Comparison of ENCODE assay signal across 8 cellular contexts in the genomic region with DNA sequence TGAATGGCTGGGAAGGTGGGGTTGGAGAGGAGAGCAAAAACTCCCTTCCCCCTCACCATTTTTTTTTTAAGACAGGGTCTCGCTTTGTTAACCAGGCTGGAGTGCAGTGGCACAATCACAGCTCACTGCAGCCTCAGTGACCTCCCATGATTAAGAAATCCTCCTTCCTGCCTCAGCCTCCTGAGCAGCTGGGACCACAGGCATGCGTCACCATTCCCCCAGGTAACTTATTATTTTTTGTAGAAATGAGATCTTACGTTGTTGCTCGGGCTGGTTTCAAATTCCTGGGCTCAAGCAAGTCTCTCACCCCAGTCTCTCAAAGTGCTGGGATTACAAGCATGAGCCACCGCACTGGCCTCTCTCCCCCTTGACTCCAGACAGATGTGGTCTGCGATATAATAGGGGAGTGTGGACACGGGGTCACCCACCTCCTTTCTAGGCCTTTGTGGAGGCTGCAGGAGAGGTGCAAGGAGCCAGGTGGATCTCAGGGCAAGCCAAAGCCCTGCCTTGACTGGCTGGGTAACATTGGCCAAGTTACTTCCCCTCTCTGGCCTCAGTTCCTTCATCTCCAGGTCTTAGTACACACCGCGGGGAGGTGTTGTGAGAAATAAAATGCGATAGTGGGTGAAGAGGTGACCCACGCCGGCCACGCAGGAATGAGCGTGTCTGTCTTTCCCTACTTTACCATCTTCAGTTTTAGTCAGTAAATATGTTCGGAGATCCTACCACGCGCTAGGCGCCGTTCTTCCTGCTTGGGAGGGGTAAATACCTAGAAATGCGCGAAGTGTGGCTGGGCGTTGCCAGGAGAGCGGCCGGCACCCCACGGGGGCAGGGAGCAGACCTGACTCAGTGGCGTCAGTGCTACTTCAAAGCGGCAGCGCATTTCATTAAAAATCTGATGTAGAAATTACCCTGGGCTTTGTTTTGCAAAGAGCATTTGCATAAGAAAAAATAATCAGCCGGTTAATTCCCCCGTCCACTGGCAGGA. TPM values are rescaled to one million over a fixed set of nuclear protein-coding genes. Genes with fewer than 3 reads are reported as not detected.
A peak's percentile ranks its signal among the peaks of the same experiment; 100 is the strongest.
DNase-seq lines count a peak whose midpoint lies in the region; ATAC-seq and TF ChIP-seq lines count a peak whose summit lies in the region.

No MANE protein-coding gene starts in this region.

- H3K4me3 ChIP-seq in DOHH2 (ENCODE audit: low read length): peak overlapping the region; percentile 65
- H3K4me3 ChIP-seq in SU-DHL-6 (ENCODE audit: insufficient read depth, low read length, poor library complexity, severe bottlenecking): no peak overlapping the region
- H3K4me3 ChIP-seq in fibroblast of lung (replicated peaks in 1 of 4; ENCODE audit: control extremely low read depth in 1 of 4, insufficient read depth in 1 of 4, low read depth in 3 of 4, low read length in 4 of 4): peak overlapping the region in 3 of 4 experiments; percentile 14 to 60 (median 42)

- H3K27ac ChIP-seq in DOHH2 (ENCODE audit: low read depth, low read length) (no peak overlapping the region), SU-DHL-6 (ENCODE audit: low read depth, low read length) (no peak overlapping the region), fibroblast of lung (ENCODE audit: insufficient read depth, low read length) (no peak overlapping the region)

- H3K4me1 ChIP-seq in DOHH2 (ENCODE audit: control insufficient read depth, low read length) (peaks cover 18% of the 10 kb centered on the region), fibroblast of lung (ENCODE audit: control insufficient read depth, extremely low read depth, insufficient read depth, low read length) (no peaks in the 10 kb centered on the region)

- H3K4me1 Mint-ChIP-seq in osteocyte (ENCODE audit: unreplicated experiment): peaks cover 28% of the 10 kb centered on the region

- H3K79me2 ChIP-seq in DOHH2 (ENCODE audit: control insufficient read depth, low read length) (no peaks in the 10 kb centered on the region), SU-DHL-6 (ENCODE audit: insufficient read depth, low read length) (no peaks in the 10 kb centered on the region), fibroblast of lung (ENCODE audit: control insufficient read depth, insufficient read depth, low read length) (no peaks in the 10 kb centered on the region)

- H2AFZ ChIP-seq in SU-DHL-6 (ENCODE audit: low read depth, low read length, severe bottlenecking) (no peak overlapping the region), fibroblast of lung (ENCODE audit: low read length) (no peak overlapping the region)

- no peaks in the 10 kb centered on the region for H3F3A ChIP-seq in DOHH2 (ENCODE audit: control insufficient read depth, insufficient read depth)
- H3F3A ChIP-seq in SU-DHL-6 (ENCODE audit: insufficient read depth): no peaks in the 10 kb centered on the region

- H3K9me2 ChIP-seq in DOHH2 (replicated peaks; ENCODE audit: control insufficient read depth, low read length): no peaks in the 10 kb centered on the region
- no peaks in the 10 kb centered on the region for H3K9me2 ChIP-seq in SU-DHL-6 (replicated peaks; ENCODE audit: insufficient read depth, low read length)

- peak overlapping the region; percentile 88 for H3K4me2 ChIP-seq in DOHH2 (ENCODE audit: low read length)
- H3K4me2 ChIP-seq in SU-DHL-6 (ENCODE audit: low read depth, low read length, poor library complexity, severe bottlenecking): peak overlapping the region; percentile 46
- H3K4me2 ChIP-seq in fibroblast of lung (ENCODE audit: extremely low read depth, insufficient read depth, low read length): no peak overlapping the region

- DNase-seq in fibroblast of lung (ENCODE audit: low read depth in 2 of 2) (peak in 1 of 2 donors; percentile 16), osteocyte (ENCODE audit: extremely low spot score, unreplicated experiment) (no peak), HT-29 (ENCODE audit: low spot score) (no peak)

- no peak for ATAC-seq in GM19397 (IDR thresholded peaks at IDR 0.05; ENCODE audit: unreplicated experiment)
- no peak for ATAC-seq in GM21360 (IDR thresholded peaks at IDR 0.05; ENCODE audit: unreplicated experiment)
- ATAC-seq in GM21515 (IDR thresholded peaks at IDR 0.05; ENCODE audit: unreplicated experiment): no peak

- peak overlapping the region; percentile 76 for H3K4me3 Mint-ChIP-seq in osteocyte (ENCODE audit: unreplicated experiment)

- H3K9ac ChIP-seq in SU-DHL-6 (ENCODE audit: low read length) (no peak overlapping the region), fibroblast of lung (ENCODE audit: insufficient read depth, low read length) (no peak overlapping the region)

- H3K9me3 Mint-ChIP-seq in osteocyte (ENCODE audit: unreplicated experiment): no peaks in the 10 kb centered on the region

- TF ChIP-seq CTCF in DOHH2 (IDR thresholded peaks at IDR 0.05; ENCODE audit: low read depth, low read length, poor library complexity, severe bottlenecking) (no peak), SU-DHL-6 (IDR thresholded peaks at IDR 0.05; ENCODE audit: insufficient read depth, low read length, poor library complexity, severe bottlenecking) (no peak), fibroblast of lung (conservative IDR thresholded peaks at IDR 0.05 in 1 of 2, IDR thresholded peaks at IDR 0.05 in 1 of 2; ENCODE audit: low read depth in 1 of 2, low read length in 2 of 2) (no peak), osteocyte (IDR thresholded peaks at IDR 0.05) (no peak)

- H3K36me3 Mint-ChIP-seq in osteocyte (ENCODE audit: unreplicated experiment): no peaks in the 10 kb centered on the region

- H3K27me3 Mint-ChIP-seq in osteocyte (ENCODE audit: unreplicated experiment): no peaks in the 10 kb centered on the region

- H4K20me1 ChIP-seq in DOHH2 (ENCODE audit: control insufficient read depth, insufficient read depth, low read depth, low read length): no peaks in the 10 kb centered on the region
- H4K20me1 ChIP-seq in SU-DHL-6 (ENCODE audit: low read depth, low read length): no peaks in the 10 kb centered on the region
- H4K20me1 ChIP-seq in fibroblast of lung (ENCODE audit: control insufficient read depth, extremely low read depth, insufficient read depth, low read length): no peaks in the 10 kb centered on the region

- H3K27ac Mint-ChIP-seq in osteocyte (ENCODE audit: unreplicated experiment): peak overlapping the region; percentile 58

- H3K36me3 ChIP-seq in DOHH2 (ENCODE audit: control insufficient read depth, low read length) (no peaks in the 10 kb centered on the region), SU-DHL-6 (ENCODE audit: low read length) (no peaks in the 10 kb centered on the region), fibroblast of lung (ENCODE audit: control insufficient read depth, insufficient read depth, low read length) (no peaks in the 10 kb centered on the region)

- H3K27me3 ChIP-seq in DOHH2 (ENCODE audit: control insufficient read depth, low read length) (peaks cover 66% of the 10 kb centered on the region), SU-DHL-6 (ENCODE audit: low read length) (no peaks in the 10 kb centered on the region), fibroblast of lung (ENCODE audit: control insufficient read depth, insufficient read depth, low read length) (no peaks in the 10 kb centered on the region)

- no peaks in the 10 kb centered on the region for H3K9me3 ChIP-seq in DOHH2 (ENCODE audit: control insufficient read depth, insufficient read depth, low read length)
- no peaks in the 10 kb centered on the region for H3K9me3 ChIP-seq in SU-DHL-6 (ENCODE audit: insufficient read depth, low read length)
- H3K9me3 ChIP-seq in fibroblast of lung (ENCODE audit: control insufficient read depth, insufficient read depth, low read depth, low read length): no peaks in the 10 kb centered on the region

RNA-seq across cellular contexts. Expression of gene CORO2B, which starts 20.2 kb away (rescaled TPM):
- total RNA-seq in fibroblast of lung (15.7 and 25.3 TPM in 2 replicates), osteocyte (21.8 and 22.6 TPM in 2 replicates)
- 17.5 and 70.2 TPM in 2 replicates for polyA plus RNA-seq in fibroblast of lung
- 22.1 and 70.4 TPM in 2 replicates for polyA plus RNA-seq in fibroblast of lung (2012)
- polyA minus RNA-seq in fibroblast of lung (ENCODE audit: low replicate concordance): 58.7 and 208 TPM in 2 replicates
- total RNA-seq in HT-29 (2014; rRNA removed; shearing (Covaris generic)): not detected in 2 replicates

Comparison
In these comparisons a context has a peak if more than half of its experiments do, and no peak if none do; other contexts are left out.
1. RNA of gene CORO2B, which starts 20.2 kb away (total RNA-seq): 15.7 to 25.3 TPM in fibroblast of lung and 21.8 to 22.6 TPM in osteocyte; not detected in HT-29; every median in the first group is over 10 times any median in the second.